25 cellular contexts compared by ENCODE assay signal in genomic region chr16:73083271-73083670, GRCh38. TPM values are rescaled to one million over a fixed set of nuclear protein-coding genes. Genes with fewer than 3 reads are reported as not detected.
DNase-seq lines count a peak whose midpoint lies in the region; FAIRE-seq and TF ChIP-seq lines count a peak whose summit lies in the region.
"Had no signal": no experiment of that assay in that cellular context is flagged by ENCODE, and none has a peak within 500 bp of the region (broad histone marks: within the 10 kb centered on the region; RNA-seq: fewer than 3 reads in every experiment).

No MANE protein-coding gene starts in this region.

- no peak overlapping the region for H3K4me2 ChIP-seq in keratinocyte (ENCODE audit: control insufficient read depth, extremely low read depth, insufficient read depth, low read depth, low read length)

- no peaks in the 10 kb centered on the region for H3K36me3 ChIP-seq in breast epithelium
- no peaks in the 10 kb centered on the region for H3K36me3 ChIP-seq in ascending aorta
- H3K36me3 ChIP-seq in keratinocyte (ENCODE audit: control insufficient read depth in 2 of 2, extremely low read depth in 1 of 2, insufficient read depth in 2 of 2, low read length in 2 of 2) = no peaks in the 10 kb centered on the region
- H3K36me3 ChIP-seq in vagina = no peaks in the 10 kb centered on the region
- H3K36me3 ChIP-seq: colonic mucosa, left ventricle myocardium inferior had no signal

- H3K27me3 ChIP-seq in breast epithelium (no peaks in the 10 kb centered on the region), ascending aorta (no peaks in the 10 kb centered on the region), keratinocyte (ENCODE audit: control insufficient read depth, extremely low read depth, insufficient read depth, low read length) (no peaks in the 10 kb centered on the region), vagina (no peaks in the 10 kb centered on the region)
- H3K27me3 ChIP-seq: colonic mucosa, testis had no signal

- POLR2A ChIA-PET in MCF 10A (lab: Yijun Ruan, JAX) = interaction anchor here (1.2 to 3.8 kb wide), 6 partner anchors 8 to 36 kb away, joined by 5 to 56 read pairs (median 10); partner anchors contain the start of gene ZFHX3

- no peaks in the 10 kb centered on the region for H3K79me2 ChIP-seq in keratinocyte (ENCODE audit: control insufficient read depth, insufficient read depth, low read length)

- CTCF ChIA-PET in MCF 10A (lab: Yijun Ruan, JAX) = interaction anchor here (0.6 to 2.9 kb wide), 7 partner anchors 10 to 866 kb away, joined by 3 to 16 read pairs (median 3); no protein-coding TSS in a partner anchor

- peaks cover 6% of the 10 kb centered on the region for H3K9me3 Mint-ChIP-seq in MCF 10A (ENCODE audit: unreplicated experiment)
- H3K9me3 Mint-ChIP-seq: activated B cell treated with CpG ODN at 0.5 μM for 24 hours had no signal

- H3K4me3 Mint-ChIP-seq in MCF 10A (ENCODE audit: unreplicated experiment) = no peak overlapping the region
- H3K4me3 Mint-ChIP-seq: activated B cell treated with CpG ODN at 0.5 μM for 24 hours had no signal

- dilution Hi-C loops in keratinocyte (cut with MboI; ENCODE audit: extremely low pct_ligation_motif_present, low sequenced_read_pairs) = no loop called here

- H3K9me1 ChIP-seq in keratinocyte (ENCODE audit: control insufficient read depth, extremely low read depth, insufficient read depth, low read length) = no peaks in the 10 kb centered on the region

- H4K20me1 ChIP-seq in keratinocyte (ENCODE audit: control insufficient read depth, extremely low read depth, insufficient read depth, low read length) = no peaks in the 10 kb centered on the region

- H3K27ac Mint-ChIP-seq in MCF 10A (ENCODE audit: low read depth, unreplicated experiment) = peak overlapping the region; percentile 96
- H3K27ac Mint-ChIP-seq: activated B cell treated with CpG ODN at 0.5 μM for 24 hours had no signal

- H3K9ac ChIP-seq in keratinocyte (ENCODE audit: control insufficient read depth, extremely low read depth, insufficient read depth, low read length) = no peak overlapping the region

- no peak for TF ChIP-seq POLR2A in breast epithelium (IDR thresholded peaks at IDR 0.05)
- TF ChIP-seq POLR2A in vagina (IDR thresholded peaks at IDR 0.05) = no peak

- H3K4me1 ChIP-seq in breast epithelium (no peaks in the 10 kb centered on the region), ascending aorta (peaks cover 0 to 2% of the 10 kb centered on the region in 2 donors), keratinocyte (ENCODE audit: control insufficient read depth, extremely low read depth, insufficient read depth, low read length) (no peaks in the 10 kb centered on the region), vagina (peaks cover 5% of the 10 kb centered on the region)
- H3K4me1 ChIP-seq: colonic mucosa, left ventricle myocardium inferior, testis had no signal

- H3K4me3 ChIP-seq in breast epithelium (no peak overlapping the region), ascending aorta (no peak overlapping the region), keratinocyte (ENCODE audit: control insufficient read depth in 2 of 3, extremely low read depth in 1 of 3, insufficient read depth in 2 of 3, low read depth in 1 of 3, low read length in 3 of 3) (no peak overlapping the region), vagina (no peak overlapping the region)
- H3K4me3 ChIP-seq: colonic mucosa, K562, left ventricle myocardium inferior, testis had no signal

- no peak overlapping the region for H3K27ac ChIP-seq in breast epithelium
- peak overlapping the region; percentile 65 to 75 for H3K27ac ChIP-seq in ascending aorta
- H3K27ac ChIP-seq in keratinocyte (ENCODE audit: control insufficient read depth, insufficient read depth, low read length) = peak overlapping the region; percentile 78
- H3K27ac ChIP-seq in vagina = peak overlapping the region; percentile 31
- H3K27ac ChIP-seq: 22Rv1, colonic mucosa, left ventricle myocardium inferior, testis had no signal

- no peak overlapping the region for H2AFZ ChIP-seq in keratinocyte (ENCODE audit: control insufficient read depth, low read length)

- FAIRE-seq in keratinocyte (lab: Jason Lieb, UNC) = no peak
- FAIRE-seq: G401.6, K562 had no signal

- no peaks in the 10 kb centered on the region for H3K4me1 Mint-ChIP-seq in MCF 10A (ENCODE audit: insufficient read depth, unreplicated experiment)

- TF ChIP-seq CTCF in MCF 10A (IDR thresholded peaks at IDR 0.05; ENCODE audit: unreplicated experiment) = no peak
- TF ChIP-seq CTCF in breast epithelium (IDR thresholded peaks at IDR 0.05) = no peak
- no peak for TF ChIP-seq CTCF in ascending aorta (IDR thresholded peaks at IDR 0.05)
- no peak for TF ChIP-seq CTCF in keratinocyte (optimal IDR thresholded peaks at IDR 0.05 in 1 of 3, IDR thresholded peaks at IDR 0.05 in 1 of 3, conservative IDR thresholded peaks at IDR 0.05 in 1 of 3; ENCODE audit: extremely low read depth in 1 of 3, insufficient read depth in 2 of 3, low read length in 3 of 3)
- TF ChIP-seq CTCF in vagina (IDR thresholded peaks at IDR 0.05) = no peak

- DNase-seq in MCF 10A (ENCODE audit: unreplicated experiment) = no peak
- DNase-seq in breast epithelium (ENCODE audit: low spot score in 2 of 2) = no peak
- no peak for DNase-seq in ascending aorta (ENCODE audit: low spot score in 2 of 2)
- DNase-seq in keratinocyte (ENCODE audit: low read depth, low spot score) = no peak
- no peak for DNase-seq in vagina (ENCODE audit: extremely low spot score in 2 of 2)
- DNase-seq in NCI-H524 (lab: John Stamatoyannopoulos, UW) = no peak
- no peak for DNase-seq in DMS114 treated with DMSO at 0.1 percent for 48 hours (lab: John Stamatoyannopoulos, UW; ENCODE audit: unreplicated experiment)
- no peak for DNase-seq in NCI-H69 (lab: John Stamatoyannopoulos, UW)
- DNase-seq: activated B cell treated with CpG ODN at 0.5 μM for 24 hours; activated naive CD4-positive, alpha-beta T cell treated with Interleukin-2 at 50 U/mL for 16 hours; AML-193; colonic mucosa; effector CD8-positive, alpha-beta T cell; hippocampal formation; left ventricle myocardium inferior; MM.1S; NCI-H2081 treated with DMSO at 0.1 percent for 48 hours; NCI-H446; SHP77 treated with DMSO at 0.1 percent for 48 hours; stimulated activated CD4-positive, alpha-beta T cell treated with anti-CD3 and anti-CD28 coated beads, Interleukin-15, amount 100 ng/mL, for 24 hours; stimulated activated naive CD4-positive, alpha-beta T cell; testis had no signal

- no TSS peak for BruUV-seq in MCF 10A (replicated peaks; lab: Mats Ljungman, UMichigan)

- H3K9me3 ChIP-seq in breast epithelium (peaks cover 0 to 4% of the 10 kb centered on the region in 2 donors), ascending aorta (no peaks in the 10 kb centered on the region), keratinocyte (ENCODE audit: control insufficient read depth, low read depth, low read length) (no peaks in the 10 kb centered on the region), vagina (no peaks in the 10 kb centered on the region)
- H3K9me3 ChIP-seq: colonic mucosa, testis had no signal

- H3K27me3 Mint-ChIP-seq in MCF 10A (ENCODE audit: insufficient read depth, unreplicated experiment) = no peaks in the 10 kb centered on the region

- intact Hi-C loops in MCF 10A (cut with micrococcal nuclease) (loop anchor here (5.0 kb wide), 1 partner anchor 44 kb away; no protein-coding TSS in a partner anchor), breast epithelium (cut with DNase I; ENCODE audit: low total_unique reads) (no loop called here), ascending aorta (cut with DNase I) (no loop called here), vagina (cut with DNase I) (no loop called here)

- no peaks in the 10 kb centered on the region for H3K36me3 Mint-ChIP-seq in MCF 10A (ENCODE audit: insufficient read depth, unreplicated experiment)

RNA-seq across cellular contexts. Expression of gene ZFHX3, which starts 35.3 kb away (rescaled TPM):
- 21.1 and 27.4 TPM in 2 replicates for total RNA-seq in MCF 10A (2022)
- total RNA-seq in breast epithelium = 10 to 100 TPM; 10.8 to 36.0 (median 11.8) TPM
- 34.8 TPM for total RNA-seq in ascending aorta
- polyA plus RNA-seq in keratinocyte = 0.75 to 1.4 TPM (median 1.2 TPM) in 3 replicates
- polyA plus RNA-seq in keratinocyte (2011; ENCODE audit: low read depth) = 3.3 TPM
- 1.1 and 1.3 TPM in 2 replicates for polyA plus RNA-seq in keratinocyte (2011; cell fraction: cytosol; rRNA removed)
- 5.2 TPM in 2 replicates for polyA plus RNA-seq in keratinocyte (2011; cell fraction: nucleus; rRNA removed)
- polyA plus RNA-seq in keratinocyte (2012; ENCODE audit: low replicate concordance) = 2.7 and 3.2 TPM in 2 replicates
- 3.6 to 9.0 TPM (median 4.0 TPM) in 3 replicates for polyA minus RNA-seq in keratinocyte
- 4.4 TPM for polyA minus RNA-seq in keratinocyte (2011; cell fraction: cytosol; rRNA and poly(A)+ RNA removed)
- polyA minus RNA-seq in keratinocyte (2011; cell fraction: nucleus; rRNA and poly(A)+ RNA removed) = 7.0 and 9.5 TPM in 2 replicates
- 28.0 TPM for total RNA-seq in vagina

Comparison
In these comparisons a context has a peak if more than half of its experiments do, and no peak if none do; other contexts are left out.
1. H3K27ac ChIP-seq: peak in ascending aorta (2 of 2), keratinocyte (single experiment) and vagina (single experiment); none in breast epithelium (0 of 2).